In the genomic region with DNA sequence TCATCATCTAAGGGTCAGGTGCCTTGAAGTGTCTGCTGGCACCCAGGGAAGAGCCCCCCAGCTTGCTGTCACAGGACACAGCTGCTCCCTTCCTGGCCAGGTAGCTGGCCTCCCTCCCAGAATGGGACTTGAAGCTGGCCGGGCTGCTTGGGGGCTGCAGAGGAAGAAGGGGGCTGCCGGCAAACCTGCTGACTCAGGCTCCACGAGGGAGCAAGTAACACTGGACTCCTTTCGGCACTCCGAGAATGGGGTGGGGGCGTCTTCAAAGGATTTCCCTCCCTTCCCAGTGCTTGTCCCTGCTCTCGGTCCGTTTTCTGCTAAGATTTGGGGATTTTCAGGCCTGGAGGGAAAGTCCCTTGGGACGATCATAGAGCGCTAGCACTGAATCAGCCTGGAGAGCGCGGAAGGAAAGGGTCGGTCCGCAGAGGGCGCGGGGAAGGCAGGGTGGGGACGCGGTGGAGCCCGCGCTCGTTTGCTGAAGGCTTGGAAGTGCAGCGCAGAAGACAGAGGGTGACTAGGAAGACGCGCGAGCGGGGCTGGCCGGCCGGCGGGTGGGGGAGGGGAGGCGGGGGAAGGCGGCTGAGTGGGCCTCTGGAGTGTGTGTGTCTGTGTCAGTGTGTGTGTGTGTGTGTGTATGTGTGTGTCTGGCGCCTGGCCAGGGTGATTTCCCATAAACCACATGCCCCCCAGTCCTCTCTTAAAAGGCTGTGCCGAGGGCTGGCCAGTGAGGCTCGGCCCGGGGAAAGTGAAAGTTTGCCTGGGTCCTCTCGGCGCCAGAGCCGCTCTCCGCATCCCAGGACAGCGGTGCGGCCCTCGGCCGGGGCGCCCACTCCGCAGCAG, we compare ENCODE assay signal across 8 cellular contexts. TPM values are rescaled to one million over a fixed set of nuclear protein-coding genes. Genes with fewer than 3 reads are reported as not detected.
DNase-seq lines count a peak whose midpoint lies in the region; ATAC-seq and TF ChIP-seq lines count a peak whose summit lies in the region.

A gene with protein sequence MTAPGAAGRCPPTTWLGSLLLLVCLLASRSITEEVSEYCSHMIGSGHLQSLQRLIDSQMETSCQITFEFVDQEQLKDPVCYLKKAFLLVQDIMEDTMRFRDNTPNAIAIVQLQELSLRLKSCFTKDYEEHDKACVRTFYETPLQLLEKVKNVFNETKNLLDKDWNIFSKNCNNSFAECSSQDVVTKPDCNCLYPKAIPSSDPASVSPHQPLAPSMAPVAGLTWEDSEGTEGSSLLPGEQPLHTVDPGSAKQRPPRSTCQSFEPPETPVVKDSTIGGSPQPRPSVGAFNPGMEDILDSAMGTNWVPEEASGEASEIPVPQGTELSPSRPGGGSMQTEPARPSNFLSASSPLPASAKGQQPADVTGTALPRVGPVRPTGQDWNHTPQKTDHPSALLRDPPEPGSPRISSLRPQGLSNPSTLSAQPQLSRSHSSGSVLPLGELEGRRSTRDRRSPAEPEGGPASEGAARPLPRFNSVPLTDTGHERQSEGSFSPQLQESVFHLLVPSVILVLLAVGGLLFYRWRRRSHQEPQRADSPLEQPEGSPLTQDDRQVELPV (plus strand): TSS at position 727 of the 840 bp plus-strand sequence. CDS start 175 bp downstream, outside the sequence.

- intact Hi-C loops in gastrocnemius medialis (cut with DNase I; ENCODE audit: low total_unique reads): loop anchor here (2.0 to 5.0 kb wide), 2 partner anchors 74 to 88 kb away; partner anchors contain the start of gene AHCYL1

- DNase-seq in DMS79 treated with DMSO at 0.1 percent for 48 hours (lab: John Stamatoyannopoulos, UW): peak; percentile 59
- DNase-seq in WERI-Rb-1: peak; percentile 52
- peak; percentile 50 for DNase-seq in brain pericyte (ENCODE audit: low read depth, low spot score)
- peak; percentile 51 to 74 for DNase-seq in gastrocnemius medialis
- no peak for DNase-seq in SHP77 treated with DMSO at 0.1 percent for 48 hours (lab: John Stamatoyannopoulos, UW)

- peak; percentile 50 to 54 for TF ChIP-seq POLR2A in gastrocnemius medialis (IDR thresholded peaks at IDR 0.05)

- no peak for TF ChIP-seq CTCF in WERI-Rb-1 (IDR thresholded peaks at IDR 0.05; ENCODE audit: low read depth, low read length)
- peak in 1 of 5 experiments; percentile 9 for TF ChIP-seq CTCF in gastrocnemius medialis (IDR thresholded peaks at IDR 0.05 in 4 of 5, conservative IDR thresholded peaks at IDR 0.05 in 1 of 5)

- H3K4me1 ChIP-seq in HUES64 (ENCODE audit: insufficient read depth, low read length) (peaks cover 17% of the 10 kb centered on the region), iPS-15b (ENCODE audit: control insufficient read depth, insufficient read depth, low read length) (peaks cover 6% of the 10 kb centered on the region), gastrocnemius medialis (peaks cover 35 to 40% of the 10 kb centered on the region in 2 donors)

- peak within 1 kb of the TSS; percentile 60 for H3K9ac ChIP-seq in HUES64 (ENCODE audit: low read depth, low read length)
- H3K9ac ChIP-seq in iPS-15b (ENCODE audit: low read depth, low read length): peak within 1 kb of the TSS; percentile 58

- H3K9me3 ChIP-seq in HUES64 (ENCODE audit: insufficient read depth, low read depth, low read length) (no peaks in the 10 kb centered on the region), WERI-Rb-1 (ENCODE audit: severe bottlenecking) (no peaks in the 10 kb centered on the region), iPS-15b (ENCODE audit: control insufficient read depth, insufficient read depth, low read length) (no peaks in the 10 kb centered on the region), gastrocnemius medialis (no peaks in the 10 kb centered on the region)

- H3K36me3 ChIP-seq in HUES64 (ENCODE audit: insufficient read depth, low read length) (no peaks in the 10 kb centered on the region), WERI-Rb-1 (no peaks in the 10 kb centered on the region), iPS-15b (ENCODE audit: control insufficient read depth, insufficient read depth, low read length) (no peaks in the 10 kb centered on the region), gastrocnemius medialis (peaks cover 0 to 4% of the 10 kb centered on the region in 2 donors)

- no peak within 1 kb of the TSS for H3K27ac ChIP-seq in HUES64 (ENCODE audit: low read depth, low read length)
- no peak within 1 kb of the TSS; the same call in 1 of the 2 replicates for H3K27ac ChIP-seq in WERI-Rb-1
- H3K27ac ChIP-seq in gastrocnemius medialis: peak within 1 kb of the TSS; percentile 72 to 87 (median 82)

- WGBS in HUES64: 2% methylated on average over 44 of the region's 45 CpGs

- H3K27me3 ChIP-seq in HUES64 (ENCODE audit: insufficient read depth, low read length) (peaks cover 63% of the 10 kb centered on the region), WERI-Rb-1 (ENCODE audit: insufficient read depth, low read depth, severe bottlenecking) (peaks cover 9% of the 10 kb centered on the region), iPS-15b (ENCODE audit: control insufficient read depth, insufficient read depth, low read length) (peaks cover 42% of the 10 kb centered on the region), gastrocnemius medialis (no peaks in the 10 kb centered on the region)

- in situ Hi-C loops in gastrocnemius medialis (cut with MboI; ENCODE audit: low sequenced_read_pairs in 4 of 4): no loop called here

- H3K4me3 ChIP-seq in HUES64 (ENCODE audit: low read length) (peak within 1 kb of the TSS; percentile 72), WERI-Rb-1 (ENCODE audit: low read depth, low read length) (peak within 1 kb of the TSS; percentile 63), iPS-15b (ENCODE audit: low read depth, low read length) (peak within 1 kb of the TSS; percentile 65), gastrocnemius medialis (peak within 1 kb of the TSS; percentile 64 to 92 (median 72))

- ATAC-seq in gastrocnemius medialis (peak; percentile 80 to 84), GM18867 (IDR thresholded peaks at IDR 0.05; ENCODE audit: unreplicated experiment) (no peak)

RNA-seq across cellular contexts. Expression of the gene that starts here (rescaled TPM):
- 3.6 TPM for polyA plus RNA-seq in HUES64 (2013, experiment 1 of 2)
- polyA plus RNA-seq in HUES64 (2013, experiment 2 of 2): 4.4 TPM
- 10 to 100 TPM; 14.6 to 31.1 (median 19.6) TPM for total RNA-seq in gastrocnemius medialis

Comparison
In these comparisons a context has a peak if more than half of its experiments do, and no peak if none do; other contexts are left out.
1. H3K27ac ChIP-seq: peak in gastrocnemius medialis (4 of 4); none in HUES64 (single experiment) and WERI-Rb-1 (single experiment).
2. Peak in every context shown above with its lines, with median percentiles within 50 percentile points of each other: H3K4me3 ChIP-seq.